ENCODE assay signal across 11 cellular contexts in the genomic region with DNA sequence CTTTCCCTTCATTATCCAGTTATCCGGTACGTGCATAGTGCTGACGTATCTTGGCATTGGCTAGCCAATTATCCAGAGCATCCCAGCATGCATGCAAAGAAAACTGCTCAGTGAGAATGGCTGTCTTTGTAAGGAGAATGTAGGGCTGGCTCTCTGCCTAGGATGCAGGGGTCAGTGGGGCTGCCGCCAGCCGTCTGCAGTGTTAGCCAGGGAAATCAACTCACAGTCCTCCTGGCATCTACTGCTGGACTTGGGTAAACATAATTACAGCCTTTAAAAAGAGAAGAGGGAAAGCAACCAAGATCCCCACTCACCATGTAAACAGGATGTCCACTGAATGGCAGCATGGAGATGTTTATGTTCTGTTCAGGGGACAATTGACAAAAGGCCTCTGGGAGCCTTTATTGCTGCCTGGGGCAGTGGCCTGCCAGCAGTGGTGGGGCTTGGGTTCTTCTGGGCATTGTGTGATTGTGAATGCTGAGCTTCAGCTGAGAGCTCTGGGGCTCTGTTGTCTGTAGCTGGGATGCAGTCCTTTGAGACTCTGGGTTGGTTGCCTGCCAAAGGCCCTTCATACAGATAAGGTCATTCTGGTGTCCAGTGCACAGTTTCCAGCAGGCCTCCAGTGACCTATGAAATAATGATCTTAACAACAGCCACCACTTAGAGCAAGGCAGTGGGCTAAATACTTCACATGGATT.
DNase-seq lines count a peak whose midpoint lies in the region; ATAC-seq and TF ChIP-seq lines count a peak whose summit lies in the region.
"Had no signal": no experiment of that assay in that cellular context is flagged by ENCODE, and none has a peak within 500 bp of the region (broad histone marks: within the 10 kb centered on the region; RNA-seq: fewer than 3 reads in every experiment).

No MANE protein-coding gene starts in this region.

- no peaks in the 10 kb centered on the region for H3K9me3 Mint-ChIP-seq in activated naive CD8-positive, alpha-beta T cell treated with anti-CD3 and anti-CD28 coated beads for 36 hours

- peak overlapping the region; percentile 7 for H3K27ac ChIP-seq in temporal lobe (ENCODE audit: low read depth, low read length)
- H3K27ac ChIP-seq: vagina had no signal

- no peak overlapping the region for H3K4me3 Mint-ChIP-seq in activated naive CD8-positive, alpha-beta T cell treated with anti-CD3 and anti-CD28 coated beads for 36 hours
- H3K4me3 Mint-ChIP-seq: activated CD4-positive, alpha-beta T cell treated with anti-CD3 and anti-CD28 coated beads for 36 hours had no signal

- in situ Hi-C loops in astrocyte of the spinal cord (cut with HindIII; ENCODE audit: low sequenced_read_pairs) = no loop called here

- H3K4me1 Mint-ChIP-seq in activated naive CD8-positive, alpha-beta T cell treated with anti-CD3 and anti-CD28 coated beads for 36 hours = no peaks in the 10 kb centered on the region
- H3K4me1 Mint-ChIP-seq: activated CD4-positive, alpha-beta T cell treated with anti-CD3 and anti-CD28 coated beads for 36 hours had no signal

- no peaks in the 10 kb centered on the region for H3K36me3 Mint-ChIP-seq in activated naive CD8-positive, alpha-beta T cell treated with anti-CD3 and anti-CD28 coated beads for 36 hours

- no peak for TF ChIP-seq CTCF in astrocyte of the spinal cord (IDR thresholded peaks at IDR 0.05; ENCODE audit: low read depth, low read length)

- H3K27me3 Mint-ChIP-seq in activated naive CD8-positive, alpha-beta T cell treated with anti-CD3 and anti-CD28 coated beads for 36 hours = peaks cover 20% of the 10 kb centered on the region

- H3K27ac Mint-ChIP-seq in activated naive CD8-positive, alpha-beta T cell treated with anti-CD3 and anti-CD28 coated beads for 36 hours = no peak overlapping the region
- H3K27ac Mint-ChIP-seq: activated CD4-positive, alpha-beta T cell treated with anti-CD3 and anti-CD28 coated beads for 36 hours had no signal

- no peak overlapping the region for H3K4me3 ChIP-seq in astrocyte of the spinal cord (ENCODE audit: low read depth, low read length)
- H3K4me3 ChIP-seq: vagina had no signal

- no peak for ATAC-seq in HG03378 (IDR thresholded peaks at IDR 0.05; ENCODE audit: unreplicated experiment)
- ATAC-seq: activated CD4-positive, alpha-beta T cell treated with anti-CD3 and anti-CD28 coated beads for 36 hours had no signal

- DNase-seq in NCI-H146 treated with DMSO at 0.1 percent for 48 hours (lab: John Stamatoyannopoulos, UW; ENCODE audit: unreplicated experiment) = peak; percentile 85
- peak; percentile 75 for DNase-seq in astrocyte of the spinal cord (ENCODE audit: low read depth, low spot score)
- DNase-seq in islet precursor cell = peak; percentile 65
- DNase-seq in activated naive CD8-positive, alpha-beta T cell treated with anti-CD3 and anti-CD28 coated beads for 36 hours = no peak
- DNase-seq in activated naive CD4-positive, alpha-beta T cell treated with Interleukin-2 at 50 U/mL for 16 hours = no peak
- DNase-seq: activated CD4-positive, alpha-beta T cell treated with anti-CD3 and anti-CD28 coated beads for 36 hours; NCI-H526 treated with DMSO at 0.1 percent for 48 hours; stimulated activated CD4-positive, alpha-beta T cell treated with anti-CD3 and anti-CD28 coated beads, Interleukin-1b, Interleukin-23, amount 100 ng/mL, for 48 hours had no signal

Comparison
In these comparisons a context has a peak if more than half of its experiments do, and no peak if none do; other contexts are left out.
1. DNase-seq: peak in NCI-H146 treated with DMSO at 0.1 percent for 48 hours (single experiment), astrocyte of the spinal cord (single experiment) and islet precursor cell (single experiment); none in activated naive CD8-positive, alpha-beta T cell treated with anti-CD3 and anti-CD28 coated beads for 36 hours (single experiment) and activated naive CD4-positive, alpha-beta T cell treated with Interleukin-2 at 50 U/mL for 16 hours (single experiment).